Comparison of ENCODE assay signal across 8 cellular contexts in the genomic region with DNA sequence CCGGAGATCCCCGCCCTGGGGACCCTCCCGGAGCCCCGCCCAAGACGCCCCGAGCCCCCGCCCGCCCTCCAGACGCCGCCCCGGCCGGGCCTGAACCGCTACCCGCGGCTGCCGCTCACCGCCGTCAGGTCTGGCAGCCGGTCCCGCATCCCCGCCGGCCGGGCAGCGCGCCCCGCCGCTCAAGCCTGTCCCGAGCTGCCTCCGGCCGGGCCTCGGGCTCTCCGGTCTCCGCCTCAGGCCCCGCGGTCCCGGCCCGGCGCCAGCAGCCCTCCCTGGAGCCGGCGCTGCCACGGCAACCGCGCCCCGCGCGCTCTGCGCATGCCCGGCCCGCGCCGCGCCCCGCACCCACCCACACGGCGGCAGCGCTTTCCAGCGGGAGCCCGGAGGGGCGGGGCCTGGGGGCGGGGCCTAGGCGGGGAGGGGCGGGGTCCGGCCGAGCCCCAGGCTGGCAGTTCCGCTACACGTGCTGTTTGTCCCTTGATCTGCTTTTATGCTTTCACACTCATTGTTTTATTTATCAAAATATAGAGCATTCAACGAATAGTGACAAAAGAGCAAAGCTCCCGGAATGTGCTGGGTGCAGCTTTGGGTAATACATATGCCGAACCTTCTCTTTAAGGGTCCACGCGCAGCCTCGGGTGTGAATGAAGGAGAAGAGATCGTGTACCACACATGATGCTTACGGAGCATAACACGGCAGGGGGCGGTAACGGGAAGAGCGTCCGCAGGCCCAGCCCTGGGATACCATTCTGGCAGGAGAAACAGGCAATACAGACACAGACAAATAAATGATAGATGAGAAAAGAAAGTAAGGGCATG. TPM values are rescaled to one million over a fixed set of nuclear protein-coding genes. Genes with fewer than 3 reads are reported as not detected.
DNase-seq lines count a peak whose midpoint lies in the region; ATAC-seq, FAIRE-seq and TF ChIP-seq lines count a peak whose summit lies in the region.

A gene (minus strand): TSS at position 300 of the 819 bp plus-strand sequence. CDS start 151 bp downstream, at position 149.

- no peak for TF ChIP-seq CTCF in GM13977 (IDR thresholded peaks at IDR 0.05; ENCODE audit: extremely low read depth, insufficient read depth, missing control alignments)
- peak in 1 of 2 donors; percentile 41 for TF ChIP-seq CTCF in right atrium auricular region (IDR thresholded peaks at IDR 0.05)

- peak; percentile 97 for DNase-seq in GM13977 (ENCODE audit: low spot score)
- DNase-seq in NCI-H1417 treated with DMSO at 0.1 percent for 48 hours (lab: John Stamatoyannopoulos, UW), result peak; percentile 30
- DNase-seq in T-helper 2 cell, result peak; percentile 84 to 89 (median 85)
- DNase-seq in amygdala (lab: John Stamatoyannopoulos, UW), result peak; percentile 24 to 94 (median 82)
- peak; percentile 75 for DNase-seq in right atrium auricular region (ENCODE audit: low spot score)
- peak; percentile 86 for DNase-seq in putamen (ENCODE audit: low spot score)
- DNase-seq in urothelium cell line (ENCODE audit: low spot score), result peak; percentile 97

- H3K9me3 ChIP-seq in right atrium auricular region, result no peaks in the 10 kb centered on the region

- ATAC-seq in HG02763 (IDR thresholded peaks at IDR 0.05; ENCODE audit: unreplicated experiment), result peak; percentile 83

- no peaks in the 10 kb centered on the region for H3K36me3 ChIP-seq in right atrium auricular region

- peaks cover 0 to 28% of the 10 kb centered on the region in 2 donors for H3K4me1 ChIP-seq in right atrium auricular region

- FAIRE-seq in urothelium cell line (lab: Jason Lieb, UNC), result no peak

- H3K27me3 ChIP-seq in right atrium auricular region, result no peaks in the 10 kb centered on the region

- peak within 1 kb of the TSS; percentile 97 to 100 for H3K4me3 ChIP-seq in right atrium auricular region

- peak within 1 kb of the TSS; percentile 83 to 92 for H3K27ac ChIP-seq in right atrium auricular region

- in situ Hi-C loops in GM13977 (cut with MboI; ENCODE audit: low pct_unique_long_range_greater_than_20kb, low sequenced_read_pairs, unreplicated experiment), result no loop called here

RNA-seq across cellular contexts. Expression of the gene that starts here (rescaled TPM):
- total RNA-seq in right atrium auricular region, result 10 to 100 TPM; 24.5 to 26.3 TPM

Comparison
In these comparisons a context has a peak if more than half of its experiments do, and no peak if none do; other contexts are left out.
1. Peak in every context shown above with its lines: DNase-seq, ATAC-seq, H3K4me3 ChIP-seq and H3K27ac ChIP-seq.
2. DNase-seq: peak in every context shown above with its lines; median percentile 97 in GM13977; 97 in urothelium cell line; 86 in putamen; 85 in T-helper 2 cell; 82 in amygdala; 75 in right atrium auricular region; 30 in NCI-H1417 treated with DMSO at 0.1 percent for 48 hours.